In the genomic region with DNA sequence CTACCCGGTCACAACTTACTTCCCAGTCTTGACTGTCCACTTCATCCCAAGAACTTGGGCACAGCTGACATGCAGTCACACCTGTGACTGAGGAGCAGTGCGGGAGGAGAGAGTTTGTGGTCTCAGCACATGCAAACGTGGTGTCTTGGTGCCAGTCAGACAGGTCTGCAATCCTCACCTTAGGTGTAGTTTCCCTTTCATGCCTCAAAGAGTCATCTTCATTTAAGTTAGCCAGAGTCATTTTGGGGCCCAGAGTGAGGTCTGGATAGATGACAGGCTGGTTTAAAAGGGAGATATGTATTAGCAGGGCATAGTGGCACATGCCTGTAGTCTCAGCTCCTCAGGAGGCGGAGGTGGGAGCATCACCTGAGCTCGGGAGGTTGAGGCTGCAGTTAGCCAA, we compare ENCODE assay signal across 19 cellular contexts.
A peak's percentile ranks its signal among the peaks of the same experiment; 100 is the strongest.
DNase-seq lines count a peak whose midpoint lies in the region; ATAC-seq, FAIRE-seq and TF ChIP-seq lines count a peak whose summit lies in the region.
"Had no signal": no experiment of that assay in that cellular context is flagged by ENCODE, and none has a peak within 500 bp of the region (broad histone marks: within the 10 kb centered on the region; RNA-seq: fewer than 3 reads in every experiment).

No MANE protein-coding gene starts in this region.

- H4K8ac ChIP-seq in mesendoderm (ENCODE audit: low read depth, low read length), result no peak overlapping the region

- no peak overlapping the region for H4K5ac ChIP-seq in mesendoderm (ENCODE audit: low read length)

- no peaks in the 10 kb centered on the region for H3K27me3 ChIP-seq in CD8-positive, alpha-beta T cell (ENCODE audit: insufficient read depth, low read length)
- H3K27me3 ChIP-seq in GM12878 (replicated peaks in 1 of 2; ENCODE audit: control insufficient read depth in 2 of 2, insufficient read depth in 2 of 2, low read length in 1 of 2), result no peaks in the 10 kb centered on the region
- H3K27me3 ChIP-seq in mesendoderm (ENCODE audit: insufficient read depth, low read length, poor library complexity), result no peaks in the 10 kb centered on the region
- H3K27me3 ChIP-seq in psoas muscle (ENCODE audit: insufficient read depth in 3 of 3, low read length in 2 of 3), result no peaks in the 10 kb centered on the region
- H3K27me3 ChIP-seq: BLaER1 treated with 17β-estradiol and CSF1 and Interleukin-3, amounts not matched to agents 10 nM and 100 nM had no signal

- in situ Hi-C loops in GM12878 (cut with MboI), result no loop called here

- no peaks in the 10 kb centered on the region for H3K9me3 ChIP-seq in CD8-positive, alpha-beta T cell (ENCODE audit: low read length)
- H3K9me3 ChIP-seq in GM12878 (replicated peaks; ENCODE audit: control insufficient read depth, insufficient read depth, low read length), result no peaks in the 10 kb centered on the region
- H3K9me3 ChIP-seq in psoas muscle, result no peaks in the 10 kb centered on the region
- H3K9me3 ChIP-seq: A549; BLaER1 treated with 17β-estradiol and CSF1 and Interleukin-3, amounts not matched to agents 10 nM and 100 nM had no signal

- H3K27ac ChIP-seq in CD8-positive, alpha-beta T cell (ENCODE audit: low read depth, low read length), result no peak overlapping the region
- H3K27ac ChIP-seq in GM12878 (ENCODE audit: control insufficient read depth, insufficient read depth), result no peak overlapping the region; the same call in 1 of the 2 replicates
- H3K27ac ChIP-seq in mesendoderm (ENCODE audit: low read depth, low read length), result peak overlapping the region; percentile 71
- H3K27ac ChIP-seq in psoas muscle, result no peak overlapping the region
- H3K27ac ChIP-seq: A549; BLaER1 treated with 17β-estradiol and CSF1 and Interleukin-3, amounts not matched to agents 10 nM and 100 nM; HL-60 had no signal

- POLR2A ChIA-PET in CD8-positive, alpha-beta T cell (lab: Charles Lee), result no interaction called here
- POLR2A ChIA-PET in GM12878 (lab: Charles Lee), result no interaction called here

- H2BK5ac ChIP-seq in mesendoderm (ENCODE audit: low read length), result peak overlapping the region; percentile 71

- no peaks in the 10 kb centered on the region; the same call in 1 of the 2 replicates for H4K20me1 ChIP-seq in GM12878 (ENCODE audit: control insufficient read depth, insufficient read depth)
- H4K20me1 ChIP-seq: BLaER1 treated with 17β-estradiol and CSF1 and Interleukin-3, amounts not matched to agents 10 nM and 100 nM had no signal

- no peak for TF ChIP-seq EP300 in GM12878 (IDR thresholded peaks at IDR 0.05; ENCODE audit: borderline replicate concordance in 1 of 2, control insufficient read depth in 1 of 2, low read depth in 2 of 2, low read length in 2 of 2)

- TF ChIP-seq POLR2A in GM12878 (IDR thresholded peaks at IDR 0.05; ENCODE audit: low read depth, low read length), result no peak

- H3K4me3 ChIP-seq in CD8-positive, alpha-beta T cell (ENCODE audit: low read depth, low read length), result no peak overlapping the region
- no peak overlapping the region for H3K4me3 ChIP-seq in GM12878
- no peak overlapping the region for H3K4me3 ChIP-seq in mesendoderm (ENCODE audit: low read length)
- no peak overlapping the region for H3K4me3 ChIP-seq in psoas muscle
- H3K4me3 ChIP-seq: A549; BLaER1 treated with 17β-estradiol and CSF1 and Interleukin-3, amounts not matched to agents 10 nM and 100 nM had no signal

- no TSS peak for BruUV-seq in GM12878 (replicated peaks; lab: Mats Ljungman, UMichigan)

- no peak overlapping the region for H2BK15ac ChIP-seq in mesendoderm (replicated peaks; ENCODE audit: low read depth)

- H2AK5ac ChIP-seq in mesendoderm (ENCODE audit: low read length), result peak overlapping the region; percentile 68

- peaks cover 66% of the 10 kb centered on the region for H3K36me3 ChIP-seq in CD8-positive, alpha-beta T cell (ENCODE audit: insufficient read depth, low read length)
- peaks cover 28 to 52% of the 10 kb centered on the region in 2 experiments for H3K36me3 ChIP-seq in GM12878 (ENCODE audit: control insufficient read depth in 2 of 2, insufficient read depth in 2 of 2, low read length in 1 of 2)
- no peaks in the 10 kb centered on the region for H3K36me3 ChIP-seq in mesendoderm (ENCODE audit: control insufficient read depth, insufficient read depth, low read length)
- no peaks in the 10 kb centered on the region for H3K36me3 ChIP-seq in psoas muscle (ENCODE audit: insufficient read depth in 1 of 2, low read depth in 1 of 2)

- no peak for DNase-seq in activated T-cell treated with anti-CD3 and anti-CD28 coated beads, Interleukin-2, amount 50 U/mL, for 72 hours
- no peak for DNase-seq in activated T-cell treated with anti-CD3 and anti-CD28 coated beads, Interleukin-2, amount 50 U/mL, for 1 hour
- DNase-seq in CD8-positive, alpha-beta T cell, result no peak
- DNase-seq in GM12878 (ENCODE audit: low read depth, low spot score) (no peak), mesendoderm (no peak), dermis blood vessel endothelial cell (no peak), NCI-H128 (lab: John Stamatoyannopoulos, UW; ENCODE audit: unreplicated experiment) (no peak), psoas muscle (no peak)
- DNase-seq: EL, NCI-H1105 treated with DMSO at 0.1 percent for 48 hours, NCI-H187, NCI-H226, NCI-H524 treated with DMSO at 0.1 percent for 48 hours had no signal

- no peak overlapping the region for H3K4ac ChIP-seq in mesendoderm (ENCODE audit: low read depth, low read length)

- peaks cover 62% of the 10 kb centered on the region for H3K4me1 Mint-ChIP-seq in activated T-cell treated with anti-CD3 and anti-CD28 coated beads, Interleukin-2, amount 50 U/mL, for 72 hours (ENCODE audit: low read depth)
- H3K4me1 Mint-ChIP-seq in CD8-positive, alpha-beta T cell (ENCODE audit: low read depth), result peaks cover 38% of the 10 kb centered on the region

- H3K79me1 ChIP-seq in mesendoderm (ENCODE audit: low read length), result no peaks in the 10 kb centered on the region

- H2BK120ac ChIP-seq in mesendoderm (ENCODE audit: low read depth, low read length), result no peak overlapping the region

- no peak overlapping the region for H3K4me3 Mint-ChIP-seq in activated T-cell treated with anti-CD3 and anti-CD28 coated beads, Interleukin-2, amount 50 U/mL, for 72 hours
- H3K4me3 Mint-ChIP-seq in CD8-positive, alpha-beta T cell, result no peak overlapping the region

- CTCF ChIA-PET in CD8-positive, alpha-beta T cell (lab: Charles Lee), result interaction anchor here (1.0 to 1.2 kb wide), 3 partner anchors 10 to 109 kb away, joined by 3 to 4 read pairs (median 3); partner anchors contain the start of genes SORL1 and SORL1-AS1
- CTCF ChIA-PET in GM12878 (lab: Yijun Ruan, JAX), result no interaction called here

- FAIRE-seq in GM12878 (lab: Jason Lieb, UNC), result no peak
- FAIRE-seq: A549, HTR-8/SVneo had no signal

- no peak overlapping the region for H3K23ac ChIP-seq in mesendoderm (ENCODE audit: low read length)

- H3K9me3 Mint-ChIP-seq in activated T-cell treated with anti-CD3 and anti-CD28 coated beads, Interleukin-2, amount 50 U/mL, for 72 hours, result no peaks in the 10 kb centered on the region
- no peaks in the 10 kb centered on the region for H3K9me3 Mint-ChIP-seq in CD8-positive, alpha-beta T cell

- no peak overlapping the region for H3K27ac Mint-ChIP-seq in activated T-cell treated with anti-CD3 and anti-CD28 coated beads, Interleukin-2, amount 50 U/mL, for 72 hours
- peak overlapping the region; percentile 47 for H3K27ac Mint-ChIP-seq in CD8-positive, alpha-beta T cell

- RAD21 ChIA-PET in GM12878 (lab: Charles Lee; ENCODE audit: unreplicated experiment), result no interaction called here

- peak; percentile 24 to 58 for ATAC-seq in activated T-cell treated with anti-CD3 and anti-CD28 coated beads, Interleukin-2, amount 50 U/mL, for 72 hours (replicated peaks in 1 of 2)
- ATAC-seq in CD8-positive, alpha-beta T cell, result no peak
- ATAC-seq in GM12878 (no peak; the same call in 2 of the 3 replicates), psoas muscle (no peak)
- ATAC-seq: A549, HCT116, Panc1 had no signal

- no peak overlapping the region for H3K4me2 ChIP-seq in GM12878 (ENCODE audit: control insufficient read depth, insufficient read depth)
- no peak overlapping the region for H3K4me2 ChIP-seq in mesendoderm (ENCODE audit: low read length)
- H3K4me2 ChIP-seq: A549; BLaER1 treated with 17β-estradiol and CSF1 and Interleukin-3, amounts not matched to agents 10 nM and 100 nM had no signal

- peaks cover 6 to 19% of the 10 kb centered on the region in 2 donors for H3K36me3 Mint-ChIP-seq in activated T-cell treated with anti-CD3 and anti-CD28 coated beads, Interleukin-2, amount 50 U/mL, for 72 hours (ENCODE audit: insufficient read depth in 2 of 2)
- H3K36me3 Mint-ChIP-seq in CD8-positive, alpha-beta T cell, result peaks cover 93% of the 10 kb centered on the region

- no peak overlapping the region for H2AFZ ChIP-seq in GM12878 (ENCODE audit: control insufficient read depth, low read depth, low read length)

- H3K18ac ChIP-seq in mesendoderm (ENCODE audit: low read length), result no peak overlapping the region

- SMC1A ChIA-PET in GM12878 (lab: Charles Lee; ENCODE audit: uncharacterized antibody, unreplicated experiment), result interaction anchor here (1.0 to 1.6 kb wide), 4 partner anchors 10 to 95 kb away, joined by 3 to 4 read pairs (median 4); no protein-coding TSS in a partner anchor

- H3K79me2 ChIP-seq in GM12878 (ENCODE audit: control insufficient read depth, insufficient read depth, low read length), result peaks cover 23% of the 10 kb centered on the region
- no peaks in the 10 kb centered on the region for H3K79me2 ChIP-seq in mesendoderm (ENCODE audit: control insufficient read depth, insufficient read depth, low read length)

- no peak for TF ChIP-seq RAD21 in GM12878 (IDR thresholded peaks at IDR 0.05; ENCODE audit: insufficient read depth, low read depth, low read length)

- H3K9ac ChIP-seq in GM12878 (ENCODE audit: control insufficient read depth, insufficient read depth, low read length) (no peak overlapping the region), mesendoderm (ENCODE audit: low read length) (peak overlapping the region; percentile 18)
- H3K9ac ChIP-seq: BLaER1 treated with 17β-estradiol and CSF1 and Interleukin-3, amounts not matched to agents 10 nM and 100 nM had no signal

- H3K27me3 Mint-ChIP-seq in activated T-cell treated with anti-CD3 and anti-CD28 coated beads, Interleukin-2, amount 50 U/mL, for 72 hours (ENCODE audit: low read depth), result no peaks in the 10 kb centered on the region
- no peaks in the 10 kb centered on the region for H3K27me3 Mint-ChIP-seq in CD8-positive, alpha-beta T cell (ENCODE audit: low read depth)

- no peaks in the 10 kb centered on the region for H3K4me1 ChIP-seq in CD8-positive, alpha-beta T cell (ENCODE audit: insufficient read depth, low read length)
- peaks cover 28% of the 10 kb centered on the region for H3K4me1 ChIP-seq in GM12878 (ENCODE audit: control insufficient read depth, insufficient read depth, low read length)
- H3K4me1 ChIP-seq in mesendoderm (ENCODE audit: control insufficient read depth, low read depth, low read length), result peaks cover 5% of the 10 kb centered on the region
- H3K4me1 ChIP-seq in psoas muscle, result no peaks in the 10 kb centered on the region
- H3K4me1 ChIP-seq: A549 had no signal

- TF ChIP-seq CTCF in CD8-positive, alpha-beta T cell (IDR thresholded peaks at IDR 0.05), result no peak
- no peak for TF ChIP-seq CTCF in GM12878 (IDR thresholded peaks at IDR 0.05 in 2 of 3, conservative IDR thresholded peaks at IDR 0.05 in 1 of 3; ENCODE audit: control insufficient read depth in 2 of 3, extremely low read depth in 1 of 3, insufficient read depth in 1 of 3, low read depth in 3 of 3, low read length in 3 of 3)
- no peak for TF ChIP-seq CTCF in psoas muscle (IDR thresholded peaks at IDR 0.05)

- intact Hi-C loops in CD8-positive, alpha-beta T cell (cut with DNase I, micrococcal nuclease), result no loop called here
- intact Hi-C loops in GM12878 (cut with micrococcal nuclease; ENCODE audit: unreplicated experiment) (no loop called here), psoas muscle (cut with DNase I) (no loop called here)

- WGBS in GM12878 (ENCODE audit: insufficient coverage, insufficient replicate concordance, low lambda C conversion rate, missing lambda C conversion rate), result 36% methylated on average over 5 of the region's 5 CpGs
- no CpG with 5 or more reads among the region's 5 CpGs for WGBS in mesendoderm (ENCODE audit: extremely low coverage, insufficient coverage, low lambda C conversion rate)
- WGBS in psoas muscle, 3 donors, result 86 to 91% (median 89%) methylated on average over 5 of the region's 5 CpGs

- H3K56ac ChIP-seq in mesendoderm (ENCODE audit: low read length), result peak overlapping the region; percentile 76

Comparison
In these comparisons a context has a peak if more than half of its experiments do, and no peak if none do; other contexts are left out.
1. ATAC-seq: peak in activated T-cell treated with anti-CD3 and anti-CD28 coated beads, Interleukin-2, amount 50 U/mL, for 72 hours (2 of 2); none in CD8-positive, alpha-beta T cell (single experiment), GM12878 (single experiment) and psoas muscle (0 of 4).